1 cellular context compared by ENCODE assay signal in the genomic region with DNA sequence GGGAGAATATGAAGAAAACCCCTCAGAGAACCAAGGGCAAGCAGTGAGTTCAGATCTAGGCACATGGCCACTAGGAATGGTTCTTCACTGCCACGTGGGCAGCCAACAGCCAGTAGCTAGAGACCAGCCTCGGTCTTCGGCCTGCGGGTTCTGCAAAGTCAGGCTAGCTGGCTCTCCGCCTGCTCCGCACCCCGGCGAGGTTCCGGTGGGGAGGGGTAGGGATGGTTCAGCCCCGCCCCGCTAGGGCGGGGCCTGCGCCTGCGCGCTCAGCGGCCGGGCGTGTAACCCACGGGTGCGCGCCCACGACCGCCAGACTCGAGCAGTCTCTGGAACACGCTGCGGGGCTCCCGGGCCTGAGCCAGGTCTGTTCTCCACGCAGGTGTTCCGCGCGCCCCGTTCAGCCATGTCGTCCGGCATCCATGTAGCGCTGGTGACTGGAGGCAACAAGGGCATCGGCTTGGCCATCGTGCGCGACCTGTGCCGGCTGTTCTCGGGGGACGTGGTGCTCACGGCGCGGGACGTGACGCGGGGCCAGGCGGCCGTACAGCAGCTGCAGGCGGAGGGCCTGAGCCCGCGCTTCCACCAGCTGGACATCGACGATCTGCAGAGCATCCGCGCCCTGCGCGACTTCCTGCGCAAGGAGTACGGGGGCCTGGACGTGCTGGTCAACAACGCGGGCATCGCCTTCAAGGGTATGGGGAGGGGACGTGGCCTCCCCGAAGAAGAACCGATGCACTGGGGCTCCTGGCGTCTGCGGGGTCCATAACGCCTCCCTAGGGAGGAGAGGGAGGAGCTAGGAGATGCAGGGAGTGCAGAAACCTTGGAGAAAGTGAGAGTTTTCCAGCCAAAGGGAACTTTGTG.
TF ChIP-seq lines count a peak whose summit lies in the region.

A gene (plus strand): TSS at position 312 of the 861 bp plus-strand sequence. CDS start 92 bp downstream, at position 404.

TF ChIP-seq in SK-N-SH, 30 proteins besides CTCF, POLR2A, EP300 and RAD21 (continued from another document):
- TF ChIP-seq, protein P1, sequence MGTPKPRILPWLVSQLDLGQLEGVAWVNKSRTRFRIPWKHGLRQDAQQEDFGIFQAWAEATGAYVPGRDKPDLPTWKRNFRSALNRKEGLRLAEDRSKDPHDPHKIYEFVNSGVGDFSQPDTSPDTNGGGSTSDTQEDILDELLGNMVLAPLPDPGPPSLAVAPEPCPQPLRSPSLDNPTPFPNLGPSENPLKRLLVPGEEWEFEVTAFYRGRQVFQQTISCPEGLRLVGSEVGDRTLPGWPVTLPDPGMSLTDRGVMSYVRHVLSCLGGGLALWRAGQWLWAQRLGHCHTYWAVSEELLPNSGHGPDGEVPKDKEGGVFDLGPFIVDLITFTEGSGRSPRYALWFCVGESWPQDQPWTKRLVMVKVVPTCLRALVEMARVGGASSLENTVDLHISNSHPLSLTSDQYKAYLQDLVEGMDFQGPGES (IDR thresholded peaks at IDR 0.05; ENCODE audit: low read depth, low read length) = no peak
- TF ChIP-seq, protein P2, sequence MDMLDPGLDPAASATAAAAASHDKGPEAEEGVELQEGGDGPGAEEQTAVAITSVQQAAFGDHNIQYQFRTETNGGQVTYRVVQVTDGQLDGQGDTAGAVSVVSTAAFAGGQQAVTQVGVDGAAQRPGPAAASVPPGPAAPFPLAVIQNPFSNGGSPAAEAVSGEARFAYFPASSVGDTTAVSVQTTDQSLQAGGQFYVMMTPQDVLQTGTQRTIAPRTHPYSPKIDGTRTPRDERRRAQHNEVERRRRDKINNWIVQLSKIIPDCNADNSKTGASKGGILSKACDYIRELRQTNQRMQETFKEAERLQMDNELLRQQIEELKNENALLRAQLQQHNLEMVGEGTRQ (IDR thresholded peaks at IDR 0.05; ENCODE audit: borderline replicate concordance, low read depth, low read length) = peak; percentile 82
- TF ChIP-seq JUND (IDR thresholded peaks at IDR 0.05) (no peak), EZH2phosphoT487 (IDR thresholded peaks at IDR 0.05; ENCODE audit: borderline replicate concordance, low read depth) (no peak), SMC3 (IDR thresholded peaks at IDR 0.05; ENCODE audit: low read depth, low read length) (no peak), ELF1 (IDR thresholded peaks at IDR 0.05) (no peak), RCOR1 (IDR thresholded peaks at IDR 0.05; ENCODE audit: low read length) (no peak), SIN3A (IDR thresholded peaks at IDR 0.05; ENCODE audit: borderline replicate concordance, low read depth, low read length) (no peak), NFIC (IDR thresholded peaks at IDR 0.05; ENCODE audit: borderline replicate concordance) (0 out of 2 replicates have a peak, but pooled peaks have one; percentile 50), CHD2 (IDR thresholded peaks at IDR 0.05; ENCODE audit: low read length, partially characterized antibody) (peak; percentile 13), RFX5 (IDR thresholded peaks at IDR 0.05; ENCODE audit: low read length) (no peak), MXI1 (IDR thresholded peaks at IDR 0.05; ENCODE audit: low read depth, low read length) (peak; percentile 86), FOSL2 (IDR thresholded peaks at IDR 0.05; ENCODE audit: borderline replicate concordance, low read depth) (no peak), MEF2A (IDR thresholded peaks at IDR 0.05; ENCODE audit: borderline replicate concordance, low read depth) (no peak), TAF1 (IDR thresholded peaks at IDR 0.05; ENCODE audit: borderline replicate concordance, low read depth, low read length) (0 out of 2 replicates have a peak, but pooled peaks have one; percentile 20), POLR2AphosphoS5 (IDR thresholded peaks at IDR 0.05; ENCODE audit: low read depth, low read length) (peak; percentile 84), FOXJ3 (CRISPR knock-in tag; IDR thresholded peaks at IDR 0.05) (no peak), YY1 (IDR thresholded peaks at IDR 0.05; ENCODE audit: low read depth) (0 out of 2 replicates have a peak, but pooled peaks have one; percentile 52), TCF12 (IDR thresholded peaks at IDR 0.05) (no peak; the same call in 1 of the 2 replicates)
- TF ChIP-seq, protein P3, sequence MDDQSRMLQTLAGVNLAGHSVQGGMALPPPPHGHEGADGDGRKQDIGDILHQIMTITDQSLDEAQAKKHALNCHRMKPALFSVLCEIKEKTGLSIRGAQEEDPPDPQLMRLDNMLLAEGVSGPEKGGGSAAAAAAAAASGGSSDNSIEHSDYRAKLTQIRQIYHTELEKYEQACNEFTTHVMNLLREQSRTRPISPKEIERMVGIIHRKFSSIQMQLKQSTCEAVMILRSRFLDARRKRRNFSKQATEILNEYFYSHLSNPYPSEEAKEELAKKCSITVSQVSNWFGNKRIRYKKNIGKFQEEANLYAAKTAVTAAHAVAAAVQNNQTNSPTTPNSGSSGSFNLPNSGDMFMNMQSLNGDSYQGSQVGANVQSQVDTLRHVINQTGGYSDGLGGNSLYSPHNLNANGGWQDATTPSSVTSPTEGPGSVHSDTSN (IDR thresholded peaks at IDR 0.05) = no peak
- TF ChIP-seq, protein P4, sequence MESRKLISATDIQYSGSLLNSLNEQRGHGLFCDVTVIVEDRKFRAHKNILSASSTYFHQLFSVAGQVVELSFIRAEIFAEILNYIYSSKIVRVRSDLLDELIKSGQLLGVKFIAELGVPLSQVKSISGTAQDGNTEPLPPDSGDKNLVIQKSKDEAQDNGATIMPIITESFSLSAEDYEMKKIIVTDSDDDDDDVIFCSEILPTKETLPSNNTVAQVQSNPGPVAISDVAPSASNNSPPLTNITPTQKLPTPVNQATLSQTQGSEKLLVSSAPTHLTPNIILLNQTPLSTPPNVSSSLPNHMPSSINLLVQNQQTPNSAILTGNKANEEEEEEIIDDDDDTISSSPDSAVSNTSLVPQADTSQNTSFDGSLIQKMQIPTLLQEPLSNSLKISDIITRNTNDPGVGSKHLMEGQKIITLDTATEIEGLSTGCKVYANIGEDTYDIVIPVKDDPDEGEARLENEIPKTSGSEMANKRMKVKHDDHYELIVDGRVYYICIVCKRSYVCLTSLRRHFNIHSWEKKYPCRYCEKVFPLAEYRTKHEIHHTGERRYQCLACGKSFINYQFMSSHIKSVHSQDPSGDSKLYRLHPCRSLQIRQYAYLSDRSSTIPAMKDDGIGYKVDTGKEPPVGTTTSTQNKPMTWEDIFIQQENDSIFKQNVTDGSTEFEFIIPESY (IDR thresholded peaks at IDR 0.05; ENCODE audit: borderline replicate concordance, low read depth) = no peak
- TF ChIP-seq, protein P5, sequence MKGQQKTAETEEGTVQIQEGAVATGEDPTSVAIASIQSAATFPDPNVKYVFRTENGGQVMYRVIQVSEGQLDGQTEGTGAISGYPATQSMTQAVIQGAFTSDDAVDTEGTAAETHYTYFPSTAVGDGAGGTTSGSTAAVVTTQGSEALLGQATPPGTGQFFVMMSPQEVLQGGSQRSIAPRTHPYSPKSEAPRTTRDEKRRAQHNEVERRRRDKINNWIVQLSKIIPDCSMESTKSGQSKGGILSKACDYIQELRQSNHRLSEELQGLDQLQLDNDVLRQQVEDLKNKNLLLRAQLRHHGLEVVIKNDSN (IDR thresholded peaks at IDR 0.05; ENCODE audit: borderline replicate concordance, low read depth) = peak; percentile 93
- TF ChIP-seq, protein P6, sequence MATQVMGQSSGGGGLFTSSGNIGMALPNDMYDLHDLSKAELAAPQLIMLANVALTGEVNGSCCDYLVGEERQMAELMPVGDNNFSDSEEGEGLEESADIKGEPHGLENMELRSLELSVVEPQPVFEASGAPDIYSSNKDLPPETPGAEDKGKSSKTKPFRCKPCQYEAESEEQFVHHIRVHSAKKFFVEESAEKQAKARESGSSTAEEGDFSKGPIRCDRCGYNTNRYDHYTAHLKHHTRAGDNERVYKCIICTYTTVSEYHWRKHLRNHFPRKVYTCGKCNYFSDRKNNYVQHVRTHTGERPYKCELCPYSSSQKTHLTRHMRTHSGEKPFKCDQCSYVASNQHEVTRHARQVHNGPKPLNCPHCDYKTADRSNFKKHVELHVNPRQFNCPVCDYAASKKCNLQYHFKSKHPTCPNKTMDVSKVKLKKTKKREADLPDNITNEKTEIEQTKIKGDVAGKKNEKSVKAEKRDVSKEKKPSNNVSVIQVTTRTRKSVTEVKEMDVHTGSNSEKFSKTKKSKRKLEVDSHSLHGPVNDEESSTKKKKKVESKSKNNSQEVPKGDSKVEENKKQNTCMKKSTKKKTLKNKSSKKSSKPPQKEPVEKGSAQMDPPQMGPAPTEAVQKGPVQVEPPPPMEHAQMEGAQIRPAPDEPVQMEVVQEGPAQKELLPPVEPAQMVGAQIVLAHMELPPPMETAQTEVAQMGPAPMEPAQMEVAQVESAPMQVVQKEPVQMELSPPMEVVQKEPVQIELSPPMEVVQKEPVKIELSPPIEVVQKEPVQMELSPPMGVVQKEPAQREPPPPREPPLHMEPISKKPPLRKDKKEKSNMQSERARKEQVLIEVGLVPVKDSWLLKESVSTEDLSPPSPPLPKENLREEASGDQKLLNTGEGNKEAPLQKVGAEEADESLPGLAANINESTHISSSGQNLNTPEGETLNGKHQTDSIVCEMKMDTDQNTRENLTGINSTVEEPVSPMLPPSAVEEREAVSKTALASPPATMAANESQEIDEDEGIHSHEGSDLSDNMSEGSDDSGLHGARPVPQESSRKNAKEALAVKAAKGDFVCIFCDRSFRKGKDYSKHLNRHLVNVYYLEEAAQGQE (IDR thresholded peaks at IDR 0.05; ENCODE audit: low read depth, low read length) = no peak
